Comparison of ENCODE assay signal across 8 cellular contexts in the genomic region with DNA sequence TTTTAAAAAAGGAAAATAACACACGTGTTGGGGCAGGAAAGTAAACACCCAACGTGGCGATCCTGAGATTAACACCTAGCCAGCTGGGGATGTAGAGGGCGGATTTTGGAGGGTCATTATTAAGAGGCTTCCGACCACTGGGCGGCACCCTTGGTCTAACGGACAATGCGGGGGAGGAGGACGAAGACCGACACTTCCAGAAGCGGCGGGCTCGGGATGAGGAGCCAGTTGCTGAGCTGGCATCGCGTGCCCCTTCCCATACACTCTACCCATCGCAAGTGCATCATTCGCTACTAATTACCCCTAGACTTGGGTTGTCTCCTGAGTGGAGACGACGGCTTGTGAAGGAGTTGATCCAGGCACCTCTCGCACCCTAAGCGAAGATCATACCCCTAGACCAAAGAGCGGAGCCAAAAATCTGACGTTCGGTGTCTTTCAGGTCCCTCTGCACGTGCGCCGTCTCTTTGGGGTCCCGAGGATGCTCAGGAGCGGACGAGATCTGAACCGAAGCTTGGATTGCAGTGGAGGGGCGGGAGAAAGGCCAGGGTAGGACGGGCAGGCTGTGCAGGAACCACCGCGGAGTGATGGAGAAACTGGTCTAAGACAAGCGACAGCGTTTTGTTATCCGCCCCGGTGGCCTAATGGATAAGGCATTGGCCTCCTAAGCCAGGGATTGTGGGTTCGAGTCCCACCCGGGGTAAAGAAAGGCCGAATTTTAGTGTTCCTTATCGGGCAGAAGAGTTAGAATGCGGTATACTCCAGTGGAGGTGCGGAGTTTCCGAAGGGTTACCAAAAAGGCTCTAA. TPM values are rescaled to one million over a fixed set of nuclear protein-coding genes. Genes with fewer than 3 reads are reported as not detected.
DNase-seq lines count a peak whose midpoint lies in the region; TF ChIP-seq lines count a peak whose summit lies in the region.

No MANE protein-coding gene starts in this region.

- H3K27me3 Mint-ChIP-seq in activated CD4-positive, alpha-beta memory T cell treated with anti-CD3 and anti-CD28 coated beads, Interleukin-2, amount 10 ng/mL, durations not matched to agents 7 days and 5 days = peaks cover 27% of the 10 kb centered on the region

- peak; percentile 74 for DNase-seq in CD1c-positive myeloid dendritic cell (ENCODE audit: extremely low spot score)
- DNase-seq in HL-60 (ENCODE audit: low read depth in 1 of 2, low spot score in 1 of 2) = peak in 1 of 2 experiments; percentile 92
- peak; percentile 83 for DNase-seq in NCI-H748 treated with DMSO at 0.1 percent for 48 hours (lab: John Stamatoyannopoulos, UW)
- peak; percentile 86 for DNase-seq in activated CD4-positive, alpha-beta memory T cell treated with anti-CD3 and anti-CD28 coated beads, Interleukin-2, amount 10 ng/mL, durations not matched to agents 7 days and 5 days
- peak; percentile 53 to 55 (median 54) for DNase-seq in effector memory CD4-positive, alpha-beta T cell
- DNase-seq in lung microvascular endothelial cell (ENCODE audit: low read depth in 2 of 2) = peak; percentile 89 to 90
- DNase-seq in stimulated activated CD4-positive, alpha-beta T cell treated with anti-CD3 and anti-CD28 coated beads, TNF-alpha, amount 100 ng/mL, for 4 hours (ENCODE audit: low read depth in 3 of 3) = peak; percentile 60 to 85 (median 70)
- no peak for DNase-seq in mesenteric fat pad (ENCODE audit: low spot score)

- H3K27me3 ChIP-seq in HL-60 (ENCODE audit: insufficient read depth, poor library complexity, severe bottlenecking) = no peaks in the 10 kb centered on the region
- H3K27me3 ChIP-seq in effector memory CD4-positive, alpha-beta T cell (replicated peaks; ENCODE audit: control insufficient read depth, insufficient read depth, low read length, poor library complexity, severe bottlenecking) = no peaks in the 10 kb centered on the region

- H3K4me3 Mint-ChIP-seq in activated CD4-positive, alpha-beta memory T cell treated with anti-CD3 and anti-CD28 coated beads, Interleukin-2, amount 10 ng/mL, durations not matched to agents 7 days and 5 days = peak overlapping the region; percentile 68

- peaks cover 11% of the 10 kb centered on the region for H3K4me1 ChIP-seq in effector memory CD4-positive, alpha-beta T cell (ENCODE audit: control insufficient read depth, insufficient read depth, low read length, poor library complexity, severe bottlenecking)

- CTCF ChIA-PET in activated CD4-positive, alpha-beta memory T cell treated with anti-CD3 and anti-CD28 coated beads, Interleukin-2, amount 10 ng/mL, durations not matched to agents 7 days and 5 days (lab: Charles Lee) = interaction anchor here (0.8 to 5.6 kb wide), 3 partner anchors 18 to 50 kb away, joined by 3 to 56 read pairs (median 4); a partner anchor contains a TSS

- no peaks in the 10 kb centered on the region for H3K9me3 Mint-ChIP-seq in activated CD4-positive, alpha-beta memory T cell treated with anti-CD3 and anti-CD28 coated beads, Interleukin-2, amount 10 ng/mL, durations not matched to agents 7 days and 5 days

- H3K36me3 ChIP-seq in effector memory CD4-positive, alpha-beta T cell (ENCODE audit: control insufficient read depth, insufficient read depth, low read length) = no peaks in the 10 kb centered on the region

- POLR2A ChIA-PET in activated CD4-positive, alpha-beta memory T cell treated with anti-CD3 and anti-CD28 coated beads, Interleukin-2, amount 10 ng/mL, durations not matched to agents 7 days and 5 days (lab: Charles Lee) = interaction anchor here (1.2 to 3.7 kb wide), 2 partner anchors 17 to 35 kb away, joined by 3 to 51 read pairs; a partner anchor contains a TSS

- H3K4me3 ChIP-seq in HL-60 (replicated peaks; ENCODE audit: insufficient read depth, low read length) = peak overlapping the region; percentile 52
- H3K4me3 ChIP-seq in effector memory CD4-positive, alpha-beta T cell (ENCODE audit: insufficient read depth, low read depth, low read length, poor library complexity, severe bottlenecking) = peak overlapping the region; percentile 24

- H3K36me3 Mint-ChIP-seq in activated CD4-positive, alpha-beta memory T cell treated with anti-CD3 and anti-CD28 coated beads, Interleukin-2, amount 10 ng/mL, durations not matched to agents 7 days and 5 days (ENCODE audit: low read depth) = peaks cover 11% of the 10 kb centered on the region

- no peaks in the 10 kb centered on the region for H3K9me3 ChIP-seq in effector memory CD4-positive, alpha-beta T cell (ENCODE audit: control insufficient read depth, low read length)

- H3K27ac Mint-ChIP-seq in activated CD4-positive, alpha-beta memory T cell treated with anti-CD3 and anti-CD28 coated beads, Interleukin-2, amount 10 ng/mL, durations not matched to agents 7 days and 5 days = peak overlapping the region; percentile 71

- H3K27ac ChIP-seq in HL-60 (replicated peaks) = peak overlapping the region; percentile 13
- peak overlapping the region; percentile 7 for H3K27ac ChIP-seq in effector memory CD4-positive, alpha-beta T cell (ENCODE audit: insufficient read depth, low read length, poor library complexity, severe bottlenecking)

- peaks cover 43% of the 10 kb centered on the region for H3K4me1 Mint-ChIP-seq in activated CD4-positive, alpha-beta memory T cell treated with anti-CD3 and anti-CD28 coated beads, Interleukin-2, amount 10 ng/mL, durations not matched to agents 7 days and 5 days

- no peak for TF ChIP-seq CTCF in HL-60 (IDR thresholded peaks at IDR 0.05; ENCODE audit: insufficient read depth, low read length)

RNA-seq across cellular contexts. Expression of a gene that starts 17.6 kb away (rescaled TPM):
- total RNA-seq in activated CD4-positive, alpha-beta memory T cell treated with anti-CD3 and anti-CD28 coated beads, Interleukin-2, amount 10 ng/mL, durations not matched to agents 7 days and 5 days = 10 to 100 TPM; 10.5 to 11.6 TPM
- total RNA-seq in lung microvascular endothelial cell (2.8 and 3.2 TPM in 2 replicates), mesenteric fat pad (6.0 TPM)

RNA-seq across cellular contexts. Expression of a gene that starts 35.5 kb away (rescaled TPM):
- not detected for total RNA-seq in activated CD4-positive, alpha-beta memory T cell treated with anti-CD3 and anti-CD28 coated beads, Interleukin-2, amount 10 ng/mL, durations not matched to agents 7 days and 5 days
- not detected in 2 replicates for total RNA-seq in lung microvascular endothelial cell
- total RNA-seq in mesenteric fat pad = not detected

RNA-seq across cellular contexts. Expression of a gene that starts 40.1 kb away (rescaled TPM):
- total RNA-seq in activated CD4-positive, alpha-beta memory T cell treated with anti-CD3 and anti-CD28 coated beads, Interleukin-2, amount 10 ng/mL, durations not matched to agents 7 days and 5 days = not detected
- total RNA-seq in lung microvascular endothelial cell (12.3 and 12.6 TPM in 2 replicates), mesenteric fat pad (6.1 TPM)

RNA-seq across cellular contexts. Expression of a gene that starts 53.4 kb away (rescaled TPM):
- under 1 TPM in 1 of 2 experiments, not detected in 1; 0.15 TPM for total RNA-seq in activated CD4-positive, alpha-beta memory T cell treated with anti-CD3 and anti-CD28 coated beads, Interleukin-2, amount 10 ng/mL, durations not matched to agents 7 days and 5 days
- under 0.01 TPM in 1 of 2 replicates, not detected in the other for total RNA-seq in lung microvascular endothelial cell
- total RNA-seq in mesenteric fat pad = not detected
